In the genomic region with DNA sequence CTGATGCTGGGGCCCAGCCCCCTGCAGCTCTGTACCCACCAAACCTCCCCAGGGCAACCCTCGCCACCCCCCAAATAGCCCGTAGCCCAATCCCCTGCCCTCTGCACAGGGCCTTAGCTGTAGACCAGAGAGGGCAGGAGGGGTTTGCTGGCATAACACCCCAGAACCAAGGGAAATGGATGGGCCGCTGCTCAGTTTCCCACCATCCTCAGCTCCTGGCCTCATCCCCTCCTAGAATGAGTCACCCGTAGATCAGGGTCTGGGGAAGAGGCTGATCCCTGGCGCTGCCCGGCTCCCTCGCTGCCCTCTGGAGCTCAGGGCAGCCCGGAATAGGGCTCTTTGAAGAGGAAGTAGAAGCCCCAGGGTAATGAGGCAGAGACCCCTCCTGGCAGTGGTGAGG, we compare ENCODE assay signal across 30 cellular contexts. TPM values are rescaled to one million over a fixed set of nuclear protein-coding genes. Genes with fewer than 3 reads are reported as not detected.
DNase-seq lines count a peak whose midpoint lies in the region; ATAC-seq and TF ChIP-seq lines count a peak whose summit lies in the region.
"Had no signal": no experiment of that assay in that cellular context is flagged by ENCODE, and none has a peak within 500 bp of the region (broad histone marks: within the 10 kb centered on the region; RNA-seq: fewer than 3 reads in every experiment).

No MANE protein-coding gene starts in this region.

- H3K4me2 ChIP-seq in osteoblast (ENCODE audit: insufficient read depth, low read length), result no peak overlapping the region

- POLR2A ChIA-PET in MCF 10A (lab: Yijun Ruan, JAX), result no interaction called here

- intact Hi-C loops in left ventricle myocardium inferior (cut with micrococcal nuclease) (no loop called here), right cardiac atrium (cut with DNase I) (loop anchor here in 1 of 4 donors (10.0 kb wide), 1 partner anchor 195 kb away; no protein-coding TSS in a partner anchor), MCF 10A (cut with micrococcal nuclease) (no loop called here)

- no peaks in the 10 kb centered on the region for H3K27me3 ChIP-seq in left ventricle myocardium inferior (ENCODE audit: low read depth)
- H3K27me3 ChIP-seq in right atrium auricular region, result no peaks in the 10 kb centered on the region
- H3K27me3 ChIP-seq in right cardiac atrium (ENCODE audit: control insufficient read depth, insufficient read depth), result no peaks in the 10 kb centered on the region
- peaks cover 3% of the 10 kb centered on the region for H3K27me3 ChIP-seq in osteoblast (ENCODE audit: insufficient read depth, low read length)
- H3K27me3 ChIP-seq: MG63 had no signal

- H3K27ac Mint-ChIP-seq in MCF 10A (ENCODE audit: low read depth, unreplicated experiment), result no peak overlapping the region
- H3K27ac Mint-ChIP-seq: HFFc6 had no signal

- H3K9me3 ChIP-seq in left ventricle myocardium inferior (replicated peaks), result no peaks in the 10 kb centered on the region
- H3K9me3 ChIP-seq in right atrium auricular region, result no peaks in the 10 kb centered on the region
- no peaks in the 10 kb centered on the region for H3K9me3 ChIP-seq in right cardiac atrium (ENCODE audit: control insufficient read depth, low read length)
- H3K9me3 ChIP-seq in osteoblast (ENCODE audit: low read depth, low read length), result no peaks in the 10 kb centered on the region
- H3K9me3 ChIP-seq: HAP-1, MG63 had no signal

- no peaks in the 10 kb centered on the region for H4K20me1 ChIP-seq in osteoblast (ENCODE audit: insufficient read depth, low read length)

- H3K36me3 ChIP-seq in left ventricle myocardium inferior (peaks cover 67% of the 10 kb centered on the region), right atrium auricular region (peaks cover 69% of the 10 kb centered on the region), osteoblast (ENCODE audit: insufficient read depth, low read length) (no peaks in the 10 kb centered on the region)
- H3K36me3 ChIP-seq: HAP-1, MG63 had no signal

- no peaks in the 10 kb centered on the region for H3K9me3 Mint-ChIP-seq in MCF 10A (ENCODE audit: unreplicated experiment)
- H3K9me3 Mint-ChIP-seq: HFFc6 had no signal

- ATAC-seq in right cardiac atrium (peak in 1 of 2 donors; percentile 1), HG02840 (IDR thresholded peaks at IDR 0.05; ENCODE audit: low FRiP score, unreplicated experiment) (no peak)
- ATAC-seq: K562, Panc1 had no signal

- H3K27me3 Mint-ChIP-seq in MCF 10A (ENCODE audit: insufficient read depth, unreplicated experiment), result no peaks in the 10 kb centered on the region

- peak overlapping the region; percentile 59 for H3K27ac ChIP-seq in left ventricle myocardium inferior (replicated peaks)
- H3K27ac ChIP-seq in right atrium auricular region, result no peak overlapping the region
- H3K27ac ChIP-seq in right cardiac atrium (ENCODE audit: low read length), result no peak overlapping the region
- H3K27ac ChIP-seq in osteoblast (ENCODE audit: low read depth, low read length), result no peak overlapping the region
- H3K27ac ChIP-seq: RWPE1, SK-N-MC had no signal

- H3K4me3 Mint-ChIP-seq in MCF 10A (ENCODE audit: unreplicated experiment), result no peak overlapping the region
- H3K4me3 Mint-ChIP-seq: HFFc6 had no signal

- CTCF ChIA-PET in MCF 10A (lab: Yijun Ruan, JAX), result interaction anchor here (0.6 to 1.1 kb wide), 4 partner anchors 58 to 240 kb away, joined by 3 read pairs; no protein-coding TSS in a partner anchor

- WGBS in right cardiac atrium, result 84% methylated on average over 8 of the region's 8 CpGs

- no peak for DNase-seq in left ventricle myocardium inferior
- no peak for DNase-seq in right atrium auricular region (ENCODE audit: low spot score)
- peak in 2 of 3 donors; percentile 6 to 44 for DNase-seq in right cardiac atrium
- peak; percentile 64 for DNase-seq in osteoblast (ENCODE audit: insufficient read length, low spot score, missing footprints)
- DNase-seq in NK-92 (lab: John Stamatoyannopoulos, UW; ENCODE audit: unreplicated experiment), result no peak
- no peak for DNase-seq in MCF 10A (ENCODE audit: unreplicated experiment)
- DNase-seq in activated CD8-positive, alpha-beta memory T cell treated with anti-CD3 and anti-CD28 coated beads, Interleukin-2, amount 50 U/mL, for 48 hours, result no peak
- DNase-seq: Calu3, DMS79 treated with DMSO at 0.1 percent for 48 hours, GF-D8, GOT3, HFFc6, MG63, NCI-H1417, NCI-H1694, NCI-H2029 treated with DMSO at 0.1 percent for 48 hours, NCI-H2227 treated with DMSO at 0.1 percent for 48 hours, NCI-H69, SIG-M5 had no signal

- no peaks in the 10 kb centered on the region for H3K36me3 Mint-ChIP-seq in MCF 10A (ENCODE audit: insufficient read depth, unreplicated experiment)

- no peak for TF ChIP-seq CTCF in left ventricle myocardium inferior (IDR thresholded peaks at IDR 0.05; ENCODE audit: borderline replicate concordance)
- TF ChIP-seq CTCF in right atrium auricular region (IDR thresholded peaks at IDR 0.05), result no peak
- no peak for TF ChIP-seq CTCF in osteoblast (IDR thresholded peaks at IDR 0.05; ENCODE audit: extremely low read depth, low read depth, low read length)
- no peak for TF ChIP-seq CTCF in MCF 10A (IDR thresholded peaks at IDR 0.05; ENCODE audit: unreplicated experiment)

- H2AFZ ChIP-seq in osteoblast (ENCODE audit: low read length), result no peak overlapping the region

- no peaks in the 10 kb centered on the region for H3K79me2 ChIP-seq in osteoblast (ENCODE audit: insufficient read depth, low read length)

- H3K4me3 ChIP-seq in left ventricle myocardium inferior, result no peak overlapping the region
- no peak overlapping the region for H3K4me3 ChIP-seq in right atrium auricular region
- no peak overlapping the region for H3K4me3 ChIP-seq in right cardiac atrium (ENCODE audit: low read length)
- no peak overlapping the region for H3K4me3 ChIP-seq in osteoblast (ENCODE audit: insufficient read depth, low read length)
- H3K4me3 ChIP-seq: HAP-1, K562, MG63, SK-N-MC had no signal

- BruUV-seq in MCF 10A (replicated peaks; lab: Mats Ljungman, UMichigan), result no TSS peak

- H3K4me1 Mint-ChIP-seq in MCF 10A (ENCODE audit: insufficient read depth, unreplicated experiment), result no peaks in the 10 kb centered on the region

- H3K4me1 ChIP-seq in left ventricle myocardium inferior (peaks cover 36% of the 10 kb centered on the region), right atrium auricular region (peaks cover 0 to 29% of the 10 kb centered on the region in 2 donors), right cardiac atrium (ENCODE audit: control insufficient read depth, insufficient read depth, low read length) (no peaks in the 10 kb centered on the region), osteoblast (ENCODE audit: insufficient read depth, low read length) (no peaks in the 10 kb centered on the region)
- H3K4me1 ChIP-seq: HAP-1 had no signal

RNA-seq across cellular contexts. Expression of a gene that starts 31.2 kb away (rescaled TPM):
- 1,542 TPM for total RNA-seq in left ventricle myocardium inferior
- 100 to 1,000 TPM; 448 to 908 TPM for total RNA-seq in right atrium auricular region
- total RNA-seq in right cardiac atrium, result 1,000 to 10,000 TPM in 1 of 4 donors, 100 to 1,000 TPM in 3; 738 to 1,111 (median 934) TPM
- 1,223 TPM for polyA plus RNA-seq in right cardiac atrium
- under 0.01 TPM in 2 replicates for total RNA-seq in osteoblast
- 0.23 and 0.29 TPM in 2 replicates for total RNA-seq in MCF 10A (2022)
- total RNA-seq: Calu3, K562 had no signal

RNA-seq across cellular contexts. Expression of a gene that starts 45.2 kb away (rescaled TPM):
- 0.25 TPM for total RNA-seq in left ventricle myocardium inferior
- under 1 TPM; 0.19 to 0.31 TPM for total RNA-seq in right atrium auricular region
- 1 to 10 TPM in 2 of 4 donors, under 1 TPM in 2; 0.32 to 1.2 (median 0.95) TPM for total RNA-seq in right cardiac atrium
- 0.93 TPM for polyA plus RNA-seq in right cardiac atrium
- total RNA-seq in osteoblast, result not detected in 2 replicates
- total RNA-seq in MCF 10A (2022), result not detected in 2 replicates
- total RNA-seq: A172, Calu3, HFFc6, K562, LHCN-M2, NCI-H460, OCI-LY7 had no signal
- polyA plus RNA-seq: BJ, K562 had no signal

RNA-seq across cellular contexts. Expression of a gene that starts 56.9 kb away (rescaled TPM):
- 43.8 TPM for total RNA-seq in left ventricle myocardium inferior
- 10 to 100 TPM; 28.6 to 41.2 TPM for total RNA-seq in right atrium auricular region
- total RNA-seq in right cardiac atrium, result 10 to 100 TPM; 60.4 to 92.0 (median 65.6) TPM
- 10.8 TPM for polyA plus RNA-seq in right cardiac atrium
- 71.7 and 73.7 TPM in 2 replicates for total RNA-seq in osteoblast
- total RNA-seq in MCF 10A (2022), result 27.3 and 34.3 TPM in 2 replicates

Comparison
In these comparisons a context has a peak if more than half of its experiments do, and no peak if none do; other contexts are left out.
1. DNase-seq: peak in right cardiac atrium (2 of 3) and osteoblast (single experiment); none in left ventricle myocardium inferior (single experiment), right atrium auricular region (single experiment), NK-92 (single experiment), MCF 10A (single experiment) and activated CD8-positive, alpha-beta memory T cell treated with anti-CD3 and anti-CD28 coated beads, Interleukin-2, amount 50 U/mL, for 48 hours (single experiment).
2. RNA of a gene that starts 31.2 kb away (total RNA-seq): 1,542 TPM in left ventricle myocardium inferior (single experiment), 738 to 1,111 TPM in right cardiac atrium and 448 to 908 TPM in right atrium auricular region; 0.23 to 0.29 TPM in MCF 10A and under 0.01 TPM in osteoblast; every median in the first group is over 100 times any median in the second.